In the genomic region with DNA sequence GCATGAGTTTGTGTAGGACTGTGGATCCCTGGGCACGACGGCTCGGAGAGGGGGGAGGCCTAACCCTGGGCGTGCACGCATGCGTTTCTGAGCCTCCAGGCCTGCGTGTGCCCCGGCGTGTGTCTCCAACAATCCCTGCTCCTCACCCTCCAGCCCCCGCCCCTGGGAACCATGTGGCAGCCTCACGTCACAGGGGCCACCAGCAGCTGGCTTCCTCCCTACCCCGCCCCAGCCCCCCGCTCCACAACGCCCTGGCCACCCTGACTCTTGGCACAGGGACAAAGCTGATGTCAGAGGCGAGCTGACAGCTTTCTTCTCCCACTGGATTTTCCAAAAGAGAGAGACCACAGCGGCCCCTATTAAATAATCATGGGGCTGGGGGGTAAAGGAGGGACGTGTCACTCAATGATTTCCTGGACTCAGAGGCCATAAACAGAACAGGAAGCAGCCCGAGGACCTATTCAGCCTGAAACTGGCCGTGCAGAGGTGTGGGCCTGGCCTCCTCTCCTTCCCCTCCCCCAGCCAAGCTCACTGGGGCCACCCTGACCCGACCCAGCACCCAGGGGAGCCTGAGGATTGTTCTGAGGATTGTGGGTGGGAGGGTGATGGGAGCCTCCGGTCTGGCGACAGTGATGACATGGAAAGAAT, we compare ENCODE assay signal across 8 cellular contexts. TPM values are rescaled to one million over a fixed set of nuclear protein-coding genes. Genes with fewer than 3 reads are reported as not detected.
DNase-seq lines count a peak whose midpoint lies in the region; ATAC-seq and TF ChIP-seq lines count a peak whose summit lies in the region.

No MANE protein-coding gene starts in this region.

- ATAC-seq in HG03571 (IDR thresholded peaks at IDR 0.05; ENCODE audit: unreplicated experiment) (no peak), HG03520 (IDR thresholded peaks at IDR 0.05; ENCODE audit: unreplicated experiment) (no peak)

- H3K27ac Mint-ChIP-seq in mesothelial cell of epicardium, result peak overlapping the region; percentile 78

- DNase-seq in A172 (ENCODE audit: low spot score), result peak; percentile 88
- peak; percentile 14 for DNase-seq in MV-4-11 (lab: John Stamatoyannopoulos, UW)
- DNase-seq in astrocyte of the spinal cord (ENCODE audit: low read depth, low spot score), result peak; percentile 66
- DNase-seq in mesothelial cell of epicardium (ENCODE audit: low spot score in 2 of 2, unreplicated experiment in 2 of 2), result no peak
- no peak for DNase-seq in central memory CD4-positive, alpha-beta T cell
- DNase-seq in NCI-H446 treated with DMSO at 0.1 percent for 48 hours (lab: John Stamatoyannopoulos, UW), result no peak

- H3K4me3 ChIP-seq in astrocyte of the spinal cord (ENCODE audit: low read depth, low read length), result no peak overlapping the region

- TF ChIP-seq CTCF in astrocyte of the spinal cord (IDR thresholded peaks at IDR 0.05; ENCODE audit: low read depth, low read length) (no peak), mesothelial cell of epicardium (IDR thresholded peaks at IDR 0.05; ENCODE audit: unreplicated experiment) (no peak)

- H3K9me3 Mint-ChIP-seq in mesothelial cell of epicardium, result no peaks in the 10 kb centered on the region

- H3K36me3 Mint-ChIP-seq in mesothelial cell of epicardium, result no peaks in the 10 kb centered on the region

- in situ Hi-C loops in astrocyte of the spinal cord (cut with HindIII; ENCODE audit: low sequenced_read_pairs), result no loop called here

- H3K27me3 Mint-ChIP-seq in mesothelial cell of epicardium (ENCODE audit: low read depth), result no peaks in the 10 kb centered on the region

- no peak overlapping the region for H3K4me3 Mint-ChIP-seq in mesothelial cell of epicardium

- H3K4me1 Mint-ChIP-seq in mesothelial cell of epicardium, result peaks cover 37% of the 10 kb centered on the region

RNA-seq across cellular contexts. Expression of a gene that starts 6.8 kb away (rescaled TPM):
- total RNA-seq in A172 (2014; rRNA removed; shearing (Covaris generic)), result 24.8 and 25.4 TPM in 2 replicates
- 15.4 to 16.9 TPM (median 15.8 TPM) in 3 replicates for total RNA-seq in mesothelial cell of epicardium

RNA-seq across cellular contexts. Expression of a gene that starts 13.3 kb away (rescaled TPM):
- total RNA-seq in A172 (2014; rRNA removed; shearing (Covaris generic)), result not detected in 2 replicates
- total RNA-seq in mesothelial cell of epicardium, result not detected in 3 replicates

RNA-seq across cellular contexts. Expression of a gene that starts 36.0 kb away (rescaled TPM):
- 12.8 and 20.8 TPM in 2 replicates for total RNA-seq in A172 (2014; rRNA removed; shearing (Covaris generic))
- total RNA-seq in mesothelial cell of epicardium, result 10.9 to 13.5 TPM (median 13.5 TPM) in 3 replicates

Comparison
In these comparisons a context has a peak if more than half of its experiments do, and no peak if none do; other contexts are left out.
1. DNase-seq: peak in A172 (single experiment), MV-4-11 (single experiment) and astrocyte of the spinal cord (single experiment); none in mesothelial cell of epicardium (0 of 2), central memory CD4-positive, alpha-beta T cell (single experiment) and NCI-H446 treated with DMSO at 0.1 percent for 48 hours (single experiment).